In genomic region chr4:123505457-123506310, GRCh38 we compare ENCODE assay signal across 1 cellular context.
A peak's percentile ranks its signal among the peaks of the same experiment; 100 is the strongest.
TF ChIP-seq lines count a peak whose summit lies in the region.

No MANE protein-coding gene starts in this region.

TF ChIP-seq in HepG2, 621 proteins besides CTCF, POLR2A, EP300 and RAD21 (continued from another document and continues in another):
- TF ChIP-seq, protein P1, sequence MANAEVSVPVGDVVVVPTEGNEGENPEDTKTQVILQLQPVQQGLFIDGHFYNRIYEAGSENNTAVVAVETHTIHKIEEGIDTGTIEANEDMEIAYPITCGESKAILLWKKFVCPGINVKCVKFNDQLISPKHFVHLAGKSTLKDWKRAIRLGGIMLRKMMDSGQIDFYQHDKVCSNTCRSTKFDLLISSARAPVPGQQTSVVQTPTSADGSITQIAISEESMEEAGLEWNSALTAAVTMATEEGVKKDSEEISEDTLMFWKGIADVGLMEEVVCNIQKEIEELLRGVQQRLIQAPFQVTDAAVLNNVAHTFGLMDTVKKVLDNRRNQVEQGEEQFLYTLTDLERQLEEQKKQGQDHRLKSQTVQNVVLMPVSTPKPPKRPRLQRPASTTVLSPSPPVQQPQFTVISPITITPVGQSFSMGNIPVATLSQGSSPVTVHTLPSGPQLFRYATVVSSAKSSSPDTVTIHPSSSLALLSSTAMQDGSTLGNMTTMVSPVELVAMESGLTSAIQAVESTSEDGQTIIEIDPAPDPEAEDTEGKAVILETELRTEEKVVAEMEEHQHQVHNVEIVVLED (CRISPR knock-in tag; IDR thresholded peaks at IDR 0.05; ENCODE audit: borderline replicate concordance): 0 out of 2 replicates have a peak, but pooled peaks have one; percentile 52
- TF ChIP-seq RXRA (CRISPR knock-in tag; IDR thresholded peaks at IDR 0.05) (peak; percentile 87; the same call in 1 of the 2 replicates), TGIF2 (CRISPR knock-in tag; IDR thresholded peaks at IDR 0.05) (0 out of 2 replicates have a peak, but pooled peaks have one; percentile 54), HNRNPLL (IDR thresholded peaks at IDR 0.05; ENCODE audit: low read depth, low read length, poor library complexity, severe bottlenecking) (peak; percentile 96), THAP8 (CRISPR knock-in tag; IDR thresholded peaks at IDR 0.05; ENCODE audit: borderline replicate concordance) (peak; percentile 54; the same call in 1 of the 2 replicates), ZNF883 (CRISPR knock-in tag; IDR thresholded peaks at IDR 0.05; ENCODE audit: not compliant biosample characterization) (no peak), NCOA1 (CRISPR knock-in tag; IDR thresholded peaks at IDR 0.05) (0 out of 2 replicates have a peak, but pooled peaks have one; percentile 22), PHF8 (CRISPR knock-in tag; IDR thresholded peaks at IDR 0.05) (0 out of 2 replicates have a peak, but pooled peaks have one; percentile 59), ZMYM3 (CRISPR knock-in tag; IDR thresholded peaks at IDR 0.05) (peak; percentile 90), KLF12 (CRISPR knock-in tag; IDR thresholded peaks at IDR 0.05; ENCODE audit: borderline replicate concordance) (no peak), KDM5A (IDR thresholded peaks at IDR 0.05; ENCODE audit: borderline replicate concordance, low read length) (no peak; the same call in 1 of the 2 replicates), TCF7 (IDR thresholded peaks at IDR 0.05; ENCODE audit: low read depth) (peak; percentile 92), JUN (CRISPR knock-in tag; IDR thresholded peaks at IDR 0.05) (peak; percentile 27; the same call in 1 of the 2 replicates), SATB2 (CRISPR knock-in tag; IDR thresholded peaks at IDR 0.05) (no peak), YEATS4 (CRISPR knock-in tag; IDR thresholded peaks at IDR 0.05; ENCODE audit: borderline replicate concordance) (peak; percentile 85), KDM3A (CRISPR knock-in tag; IDR thresholded peaks at IDR 0.05; ENCODE audit: low read depth) (peak; percentile 78; the same call in 1 of the 2 replicates), ZNF329 (CRISPR knock-in tag; IDR thresholded peaks at IDR 0.05; ENCODE audit: low read depth) (no peak), RNF219 (CRISPR knock-in tag; IDR thresholded peaks at IDR 0.05) (0 out of 2 replicates have a peak, but pooled peaks have one; percentile 46), ARNTL (CRISPR knock-in tag; IDR thresholded peaks at IDR 0.05) (peak; percentile 60; the same call in 1 of the 2 replicates), ZBTB10 (CRISPR knock-in tag; IDR thresholded peaks at IDR 0.05; ENCODE audit: borderline replicate concordance) (no peak), KDM5B (CRISPR knock-in tag; IDR thresholded peaks at IDR 0.05; ENCODE audit: borderline replicate concordance) (peak; percentile 63), ATF5 (CRISPR knock-in tag; IDR thresholded peaks at IDR 0.05; ENCODE audit: low read depth) (no peak), ZNF317 (CRISPR knock-in tag; IDR thresholded peaks at IDR 0.05) (no peak), FOXP1 (IDR thresholded peaks at IDR 0.05) (no peak), FOXP1 (CRISPR knock-in tag; IDR thresholded peaks at IDR 0.05) (peak; percentile 82), TCF12 (IDR thresholded peaks at IDR 0.05) (no peak), TCF12 (CRISPR knock-in tag; IDR thresholded peaks at IDR 0.05) (peak; percentile 91; the same call in 1 of the 2 replicates), MEF2D (CRISPR knock-in tag; IDR thresholded peaks at IDR 0.05) (no peak), NCOA5 (CRISPR knock-in tag; IDR thresholded peaks at IDR 0.05) (no peak)
- TF ChIP-seq, protein P2, sequence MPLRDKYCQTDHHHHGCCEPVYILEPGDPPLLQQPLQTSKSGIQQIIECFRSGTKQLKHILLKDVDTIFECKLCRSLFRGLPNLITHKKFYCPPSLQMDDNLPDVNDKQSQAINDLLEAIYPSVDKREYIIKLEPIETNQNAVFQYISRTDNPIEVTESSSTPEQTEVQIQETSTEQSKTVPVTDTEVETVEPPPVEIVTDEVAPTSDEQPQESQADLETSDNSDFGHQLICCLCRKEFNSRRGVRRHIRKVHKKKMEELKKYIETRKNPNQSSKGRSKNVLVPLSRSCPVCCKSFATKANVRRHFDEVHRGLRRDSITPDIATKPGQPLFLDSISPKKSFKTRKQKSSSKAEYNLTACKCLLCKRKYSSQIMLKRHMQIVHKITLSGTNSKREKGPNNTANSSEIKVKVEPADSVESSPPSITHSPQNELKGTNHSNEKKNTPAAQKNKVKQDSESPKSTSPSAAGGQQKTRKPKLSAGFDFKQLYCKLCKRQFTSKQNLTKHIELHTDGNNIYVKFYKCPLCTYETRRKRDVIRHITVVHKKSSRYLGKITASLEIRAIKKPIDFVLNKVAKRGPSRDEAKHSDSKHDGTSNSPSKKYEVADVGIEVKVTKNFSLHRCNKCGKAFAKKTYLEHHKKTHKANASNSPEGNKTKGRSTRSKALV (CRISPR knock-in tag; IDR thresholded peaks at IDR 0.05): peak; percentile 48; the same call in 1 of the 2 replicates
- TF ChIP-seq, protein P3, sequence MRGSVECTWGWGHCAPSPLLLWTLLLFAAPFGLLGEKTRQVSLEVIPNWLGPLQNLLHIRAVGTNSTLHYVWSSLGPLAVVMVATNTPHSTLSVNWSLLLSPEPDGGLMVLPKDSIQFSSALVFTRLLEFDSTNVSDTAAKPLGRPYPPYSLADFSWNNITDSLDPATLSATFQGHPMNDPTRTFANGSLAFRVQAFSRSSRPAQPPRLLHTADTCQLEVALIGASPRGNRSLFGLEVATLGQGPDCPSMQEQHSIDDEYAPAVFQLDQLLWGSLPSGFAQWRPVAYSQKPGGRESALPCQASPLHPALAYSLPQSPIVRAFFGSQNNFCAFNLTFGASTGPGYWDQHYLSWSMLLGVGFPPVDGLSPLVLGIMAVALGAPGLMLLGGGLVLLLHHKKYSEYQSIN (CRISPR knock-in tag; IDR thresholded peaks at IDR 0.05; ENCODE audit: borderline replicate concordance): no peak
- TF ChIP-seq, protein P4, sequence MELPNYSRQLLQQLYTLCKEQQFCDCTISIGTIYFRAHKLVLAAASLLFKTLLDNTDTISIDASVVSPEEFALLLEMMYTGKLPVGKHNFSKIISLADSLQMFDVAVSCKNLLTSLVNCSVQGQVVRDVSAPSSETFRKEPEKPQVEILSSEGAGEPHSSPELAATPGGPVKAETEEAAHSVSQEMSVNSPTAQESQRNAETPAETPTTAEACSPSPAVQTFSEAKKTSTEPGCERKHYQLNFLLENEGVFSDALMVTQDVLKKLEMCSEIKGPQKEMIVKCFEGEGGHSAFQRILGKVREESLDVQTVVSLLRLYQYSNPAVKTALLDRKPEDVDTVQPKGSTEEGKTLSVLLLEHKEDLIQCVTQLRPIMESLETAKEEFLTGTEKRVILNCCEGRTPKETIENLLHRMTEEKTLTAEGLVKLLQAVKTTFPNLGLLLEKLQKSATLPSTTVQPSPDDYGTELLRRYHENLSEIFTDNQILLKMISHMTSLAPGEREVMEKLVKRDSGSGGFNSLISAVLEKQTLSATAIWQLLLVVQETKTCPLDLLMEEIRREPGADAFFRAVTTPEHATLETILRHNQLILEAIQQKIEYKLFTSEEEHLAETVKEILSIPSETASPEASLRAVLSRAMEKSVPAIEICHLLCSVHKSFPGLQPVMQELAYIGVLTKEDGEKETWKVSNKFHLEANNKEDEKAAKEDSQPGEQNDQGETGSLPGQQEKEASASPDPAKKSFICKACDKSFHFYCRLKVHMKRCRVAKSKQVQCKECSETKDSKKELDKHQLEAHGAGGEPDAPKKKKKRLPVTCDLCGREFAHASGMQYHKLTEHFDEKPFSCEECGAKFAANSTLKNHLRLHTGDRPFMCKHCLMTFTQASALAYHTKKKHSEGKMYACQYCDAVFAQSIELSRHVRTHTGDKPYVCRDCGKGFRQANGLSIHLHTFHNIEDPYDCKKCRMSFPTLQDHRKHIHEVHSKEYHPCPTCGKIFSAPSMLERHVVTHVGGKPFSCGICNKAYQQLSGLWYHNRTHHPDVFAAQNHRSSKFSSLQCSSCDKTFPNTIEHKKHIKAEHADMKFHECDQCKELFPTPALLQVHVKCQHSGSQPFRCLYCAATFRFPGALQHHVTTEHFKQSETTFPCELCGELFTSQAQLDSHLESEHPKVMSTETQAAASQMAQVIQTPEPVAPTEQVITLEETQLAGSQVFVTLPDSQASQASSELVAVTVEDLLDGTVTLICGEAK (IDR thresholded peaks at IDR 0.05): no peak
- TF ChIP-seq, protein P4 (CRISPR knock-in tag; IDR thresholded peaks at IDR 0.05): peak; percentile 65; the same call in 1 of the 2 replicates
